Comparison of ENCODE assay signal across 28 cellular contexts in the genomic region with DNA sequence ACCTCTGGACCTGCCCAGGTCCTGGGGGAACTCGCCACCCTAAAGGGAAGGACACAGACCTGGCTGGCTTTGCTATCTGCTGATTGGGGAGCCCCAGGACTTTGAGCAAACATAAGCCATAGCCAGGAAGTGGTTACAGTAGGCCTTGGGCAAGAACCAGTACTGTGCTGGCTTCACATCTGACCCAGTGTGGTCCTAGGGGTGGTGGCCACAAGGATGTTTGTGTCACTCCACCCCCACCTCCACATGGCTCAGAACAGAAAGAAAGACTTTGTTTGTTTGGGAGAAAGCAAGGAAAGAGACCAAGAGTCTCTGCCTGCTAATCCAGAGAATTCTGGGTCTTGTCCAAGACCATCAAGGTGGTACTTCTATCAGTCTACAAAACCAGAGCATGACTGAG.
"Had no signal": no experiment of that assay in that cellular context is flagged by ENCODE, and none has a peak within 500 bp of the region (broad histone marks: within the 10 kb centered on the region; RNA-seq: fewer than 3 reads in every experiment).

No MANE protein-coding gene starts in this region.

- H3K27me3 Mint-ChIP-seq: progenitor cell of endocrine pancreas had no signal

- H3K36me3 ChIP-seq: left ventricle myocardium inferior, neural progenitor cell, neutrophil, right atrium auricular region, right lobe of liver, stomach, thyroid gland, transverse colon, upper lobe of right lung had no signal

- H3K27me3 ChIP-seq: neural progenitor cell, neutrophil, right atrium auricular region, right lobe of liver, stomach, testis, thyroid gland, transverse colon, upper lobe of right lung had no signal

- H3K4me3 Mint-ChIP-seq: mesothelial cell of epicardium; naive B cell; natural killer cell; nephron progenitor cell; neural progenitor cell; stimulated activated naive B cell treated with anti-CD40 and anti-IgM and Interleukin-4, amounts not matched to agents 10 μg/mL and 1 μg/mL and 100 μg/mL, for 72 hours had no signal

- H3K9me3 Mint-ChIP-seq: nephron progenitor cell, neural progenitor cell had no signal

- H3K9me3 ChIP-seq: left ventricle myocardium inferior, neutrophil, right atrium auricular region, right lobe of liver, stomach, testis, thyroid gland, transverse colon, upper lobe of right lung had no signal

- H3K4me1 ChIP-seq: left ventricle myocardium inferior, neural progenitor cell, parathyroid adenoma, right atrium auricular region, right lobe of liver, stomach, testis, transverse colon, upper lobe of right lung had no signal

- H3K27ac ChIP-seq: left ventricle myocardium inferior, neural progenitor cell, neutrophil, parathyroid adenoma, right atrium auricular region, right lobe of liver, skin epidermis, stomach, testis, thyroid gland, transverse colon, upper lobe of right lung had no signal

- DNase-seq: islet precursor cell; left ventricle myocardium inferior; mesendoderm; naive B cell; natural killer cell; nephron progenitor cell; occipital lobe; right lobe of liver; stimulated activated CD4-positive, alpha-beta T cell treated with anti-CD3 and anti-CD28 coated beads, Interleukin-12 subunit alpha, Interleukin-12 subunit beta, amount 100 ng/mL, for 4 hours; stimulated activated CD4-positive, alpha-beta T cell treated with anti-CD3 and anti-CD28 coated beads, Interleukin-15, amount 100 ng/mL, for 24 hours; stimulated activated CD4-positive, alpha-beta T cell treated with anti-CD3 and anti-CD28 coated beads, Interleukin-2, amount 100 ng/mL, for 24 hours; stimulated activated CD4-positive, alpha-beta T cell treated with anti-CD3 and anti-CD28 coated beads, Interleukin-4, amount 100 ng/mL, for 1 hour; stimulated activated naive B cell treated with anti-CD40 and anti-IgM and Interleukin-4, amounts not matched to agents 10 μg/mL and 1 μg/mL and 100 μg/mL, for 72 hours; stimulated activated naive CD8-positive, alpha-beta T cell treated with anti-CD3 and anti-CD28 coated beads, Interleukin-15, Interleukin-2, amounts not matched to agents 100 U/mL and 50 U/mL, for 24 hours; stomach; testis; thyroid gland; transverse colon; upper lobe of right lung had no signal

- H3K9ac ChIP-seq: neural progenitor cell, parathyroid adenoma had no signal

- H3K27ac Mint-ChIP-seq: mesothelial cell of epicardium; naive B cell; natural killer cell; nephron progenitor cell; neural progenitor cell; progenitor cell of endocrine pancreas; stimulated activated naive B cell treated with anti-CD40 and anti-IgM and Interleukin-4, amounts not matched to agents 10 μg/mL and 1 μg/mL and 100 μg/mL, for 72 hours had no signal

- H3K4me3 ChIP-seq: left ventricle myocardium inferior, lung, neural progenitor cell, right atrium auricular region, right lobe of liver, skin epidermis, stomach, testis, thyroid gland, transverse colon, upper lobe of right lung had no signal

- H3K36me3 Mint-ChIP-seq: mesothelial cell of epicardium; naive B cell; natural killer cell; neural progenitor cell; stimulated activated naive B cell treated with anti-CD40 and anti-IgM and Interleukin-4, amounts not matched to agents 10 μg/mL and 1 μg/mL and 100 μg/mL, for 72 hours had no signal

- H3K4me1 Mint-ChIP-seq: mesothelial cell of epicardium; naive B cell; natural killer cell; nephron progenitor cell; neural progenitor cell; stimulated activated naive B cell treated with anti-CD40 and anti-IgM and Interleukin-4, amounts not matched to agents 10 μg/mL and 1 μg/mL and 100 μg/mL, for 72 hours had no signal

- FAIRE-seq: urothelium cell line had no signal
